ENCODE assay signal across 25 cellular contexts in the genomic region with DNA sequence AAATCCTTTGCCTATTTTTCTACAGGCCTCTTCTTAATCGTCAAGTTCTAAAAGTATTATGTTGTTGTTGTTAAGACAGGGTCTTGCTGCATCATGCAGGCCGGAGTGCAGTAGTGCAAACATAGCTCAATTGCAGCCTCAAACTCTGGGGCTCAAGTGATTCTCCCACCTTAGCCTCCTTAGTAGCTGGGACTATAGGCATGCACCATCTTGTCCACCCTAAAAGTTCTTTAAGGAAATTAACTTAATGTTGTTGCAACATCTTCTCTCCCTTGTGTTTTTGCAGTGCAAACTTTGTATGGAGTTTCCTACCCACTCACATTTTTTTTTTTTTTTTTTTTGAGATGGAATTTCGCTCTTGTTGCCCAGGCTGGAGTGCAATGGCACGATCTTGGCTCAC. TPM values are rescaled to one million over a fixed set of nuclear protein-coding genes. Genes with fewer than 3 reads are reported as not detected.
DNase-seq lines count a peak whose midpoint lies in the region; ATAC-seq, FAIRE-seq and TF ChIP-seq lines count a peak whose summit lies in the region.
"Had no signal": no experiment of that assay in that cellular context is flagged by ENCODE, and none has a peak within 500 bp of the region (broad histone marks: within the 10 kb centered on the region; RNA-seq: fewer than 3 reads in every experiment).

No MANE protein-coding gene starts in this region.

- peak overlapping the region; percentile 65; the same call in 1 of the 2 replicates for H3K27ac Mint-ChIP-seq in GM23338
- no peak overlapping the region for H3K27ac Mint-ChIP-seq in activated naive CD4-positive, alpha-beta T cell treated with anti-CD3 and anti-CD28 coated beads for 36 hours
- H3K27ac Mint-ChIP-seq: CD4-positive, alpha-beta T cell had no signal

- H3K4me2 ChIP-seq in GM23338 (no peak overlapping the region), K562 (ENCODE audit: insufficient read depth, low read length) (no peak overlapping the region)
- H3K4me2 ChIP-seq: A549; BLaER1 treated with 17β-estradiol and CSF1 and Interleukin-3, amounts not matched to agents 10 nM and 100 nM had no signal

- no peak for TF ChIP-seq EP300 in K562 (IDR thresholded peaks at IDR 0.05; ENCODE audit: low read length)

- POLR2A ChIA-PET in RWPE1 (lab: Yijun Ruan, JAX; ENCODE audit: low non-redundant PET) = interaction anchor here (0.7 kb wide), 1 partner anchor 19 kb away, joined by 8 read pairs; no protein-coding TSS in a partner anchor
- POLR2A ChIA-PET in K562 (lab: Yijun Ruan, JAX) = interaction anchor here (0.5 to 2.8 kb wide), 3 partner anchors 20 to 50 kb away, joined by 3 to 13 read pairs (median 4); partner anchors contain the start of gene SMG5

- H3K9me3 ChIP-seq in K562 (replicated peaks; ENCODE audit: control insufficient read depth, insufficient read depth, low read depth, low read length) = no peaks in the 10 kb centered on the region
- H3K9me3 ChIP-seq: A549; BE2C; BLaER1 treated with 17β-estradiol and CSF1 and Interleukin-3, amounts not matched to agents 10 nM and 100 nM had no signal

- WGBS in K562 (ENCODE audit: insufficient coverage, low coverage, missing lambda C conversion rate) = 73% methylated on average over 2 of the region's 4 CpGs

- no peaks in the 10 kb centered on the region for H3K9me2 ChIP-seq in GM23338 (ENCODE audit: insufficient read depth)

- CTCF ChIA-PET in RWPE1 (lab: Yijun Ruan, JAX) (interaction anchor here (0.6 kb wide), 1 partner anchor 28 kb away, joined by 3 read pairs; no protein-coding TSS in a partner anchor), K562 (lab: Yijun Ruan, JAX; ENCODE audit: low intra/inter-chr PET ratio) (no interaction called here)
- CTCF ChIA-PET in activated naive CD4-positive, alpha-beta T cell treated with anti-CD3 and anti-CD28 coated beads for 36 hours (lab: Charles Lee) = no interaction called here

- intact Hi-C loops in K562 (cut with micrococcal nuclease) = no loop called here
- intact Hi-C loops in activated naive CD4-positive, alpha-beta T cell treated with anti-CD3 and anti-CD28 coated beads for 36 hours (cut with micrococcal nuclease) = no loop called here

- H3K36me3 Mint-ChIP-seq in GM23338 (ENCODE audit: low read depth) = peaks cover 35% of the 10 kb centered on the region
- peaks cover 11% of the 10 kb centered on the region for H3K36me3 Mint-ChIP-seq in activated naive CD4-positive, alpha-beta T cell treated with anti-CD3 and anti-CD28 coated beads for 36 hours (ENCODE audit: low read depth)

- BruUV-seq in K562 (replicated peaks; lab: Mats Ljungman, UMichigan) = no TSS peak

- H3K4me3 Mint-ChIP-seq in GM23338 = no peak overlapping the region
- no peak overlapping the region for H3K4me3 Mint-ChIP-seq in activated naive CD4-positive, alpha-beta T cell treated with anti-CD3 and anti-CD28 coated beads for 36 hours
- H3K4me3 Mint-ChIP-seq: CD14-positive monocyte; CD4-positive, alpha-beta T cell; CD8-positive, alpha-beta memory T cell had no signal

- no peaks in the 10 kb centered on the region for H3K27me3 ChIP-seq in GM23338 (ENCODE audit: insufficient read depth)
- H3K27me3 ChIP-seq in K562 (ENCODE audit: control insufficient read depth in 2 of 2, insufficient read depth in 2 of 2, low read length in 2 of 2) = peaks cover 0 to 2% of the 10 kb centered on the region in 2 experiments; a peak in 1 of 5 replicates
- no peaks in the 10 kb centered on the region for H3K27me3 ChIP-seq in foreskin keratinocyte
- H3K27me3 ChIP-seq: BE2C; BLaER1 treated with 17β-estradiol and CSF1 and Interleukin-3, amounts not matched to agents 10 nM and 100 nM had no signal

- H3K79me2 ChIP-seq in GM23338 (replicated peaks; ENCODE audit: insufficient read depth) (no peaks in the 10 kb centered on the region), K562 (ENCODE audit: control insufficient read depth, insufficient read depth, low read length) (no peaks in the 10 kb centered on the region)

- peaks cover 15% of the 10 kb centered on the region for H3K36me3 ChIP-seq in GM23338 (ENCODE audit: insufficient read depth)
- H3K36me3 ChIP-seq in K562 (ENCODE audit: control insufficient read depth, insufficient read depth, low read length) = peaks cover 21% of the 10 kb centered on the region

- H3K4me1 Mint-ChIP-seq in GM23338 = no peaks in the 10 kb centered on the region
- no peaks in the 10 kb centered on the region for H3K4me1 Mint-ChIP-seq in activated naive CD4-positive, alpha-beta T cell treated with anti-CD3 and anti-CD28 coated beads for 36 hours (ENCODE audit: low read depth)
- H3K4me1 Mint-ChIP-seq: CD8-positive, alpha-beta memory T cell had no signal

- DNase-seq in GM23338 (ENCODE audit: low spot score) (no peak), RWPE1 (ENCODE audit: low spot score) (no peak), K562 (ENCODE audit: extremely low read depth in 1 of 4, low spot score in 3 of 4) (no peak), T1000 (lab: John Stamatoyannopoulos, UW) (no peak), foreskin keratinocyte (no peak)
- DNase-seq in activated naive CD4-positive, alpha-beta T cell treated with anti-CD3 and anti-CD28 coated beads for 36 hours = no peak
- DNase-seq: 8988T; ACHN; AML-193; BE2C; CD4-positive, alpha-beta T cell; CD8-positive, alpha-beta memory T cell; DMS 273 treated with DMSO at 0.1 percent for 48 hours; DMS79; EL; GDM1; GOT3; H7; HCEC 1CT had no signal

- ATAC-seq in GM23338 (no peak), K562 (no peak), foreskin keratinocyte (no peak)
- ATAC-seq: A549, GM12878 had no signal

- TF ChIP-seq POLR2A in K562 (conservative IDR thresholded peaks at IDR 0.05) = no peak

- H3K4me1 ChIP-seq in GM23338 (ENCODE audit: insufficient read depth) (no peaks in the 10 kb centered on the region), K562 (replicated peaks in 1 of 2; ENCODE audit: control insufficient read depth in 2 of 2, insufficient read depth in 2 of 2, low read length in 2 of 2) (peaks cover 0 to 8% of the 10 kb centered on the region in 2 experiments; a peak in 1 of 5 replicates), foreskin keratinocyte (peaks cover 4% of the 10 kb centered on the region)
- H3K4me1 ChIP-seq: A549; BE2C; BLaER1 treated with 17β-estradiol and CSF1 and Interleukin-3, amounts not matched to agents 10 nM and 100 nM had no signal

- H3K9me3 Mint-ChIP-seq in GM23338 = no peaks in the 10 kb centered on the region
- no peaks in the 10 kb centered on the region for H3K9me3 Mint-ChIP-seq in activated naive CD4-positive, alpha-beta T cell treated with anti-CD3 and anti-CD28 coated beads for 36 hours
- H3K9me3 Mint-ChIP-seq: CD14-positive monocyte; CD4-positive, alpha-beta T cell; CD8-positive, alpha-beta memory T cell had no signal

- H3K4me3 ChIP-seq in GM23338 = no peak overlapping the region
- no peak overlapping the region for H3K4me3 ChIP-seq in K562
- H3K4me3 ChIP-seq: A549; BLaER1 treated with 17β-estradiol and CSF1 and Interleukin-3, amounts not matched to agents 10 nM and 100 nM; GM12878 had no signal

- in situ Hi-C loops in K562 (cut with MboI) = no loop called here

- H2AFZ ChIP-seq in GM23338 (no peak overlapping the region), K562 (ENCODE audit: low read depth, low read length) (no peak overlapping the region)

- TF ChIP-seq CTCF in GM23338 (conservative IDR thresholded peaks at IDR 0.05; ENCODE audit: low read depth in 2 of 2) (no peak), RWPE1 (conservative IDR thresholded peaks at IDR 0.05; ENCODE audit: low read depth) (no peak), K562 (IDR thresholded peaks at IDR 0.05 in 2 of 3, conservative IDR thresholded peaks at IDR 0.05 in 1 of 3; ENCODE audit: insufficient read depth in 2 of 3, low read depth in 1 of 3, low read length in 3 of 3) (no peak), foreskin keratinocyte (conservative IDR thresholded peaks at IDR 0.05) (no peak)

- peaks cover 10% of the 10 kb centered on the region for H3K27me3 Mint-ChIP-seq in GM23338 (ENCODE audit: insufficient read depth, low read depth, poor library complexity)
- no peaks in the 10 kb centered on the region for H3K27me3 Mint-ChIP-seq in activated naive CD4-positive, alpha-beta T cell treated with anti-CD3 and anti-CD28 coated beads for 36 hours (ENCODE audit: low read depth)
- H3K27me3 Mint-ChIP-seq: CD4-positive, alpha-beta T cell; CD8-positive, alpha-beta memory T cell had no signal

- H3F3A ChIP-seq in GM23338 (replicated peaks; ENCODE audit: low read depth) = peaks cover 27% of the 10 kb centered on the region; the same call in 1 of the 2 replicates

- H4K20me1 ChIP-seq in GM23338 (replicated peaks; ENCODE audit: insufficient read depth) = peaks cover 13% of the 10 kb centered on the region
- H4K20me1 ChIP-seq in K562 (replicated peaks; ENCODE audit: control insufficient read depth, insufficient read depth, low read length) = 0 out of 2 replicates have a peak, but pooled peaks cover 5% of the 10 kb centered on the region

- no peak overlapping the region for H3K9ac ChIP-seq in K562 (ENCODE audit: insufficient read depth in 1 of 2, low read depth in 2 of 2, low read length in 2 of 2)
- H3K9ac ChIP-seq: BLaER1 treated with 17β-estradiol and CSF1 and Interleukin-3, amounts not matched to agents 10 nM and 100 nM had no signal

- 0 out of 2 replicates have a peak overlapping the region, but pooled peaks have one; percentile 34 for H3K27ac ChIP-seq in GM23338 (ENCODE audit: low read depth)
- peak overlapping the region; percentile 72 for H3K27ac ChIP-seq in RWPE1
- no peak overlapping the region for H3K27ac ChIP-seq in K562 (ENCODE audit: extremely low read depth, low read depth, low read length)
- no peak overlapping the region for H3K27ac ChIP-seq in foreskin keratinocyte
- H3K27ac ChIP-seq: A549; BLaER1 treated with 17β-estradiol and CSF1 and Interleukin-3, amounts not matched to agents 10 nM and 100 nM had no signal

- no peak for TF ChIP-seq RAD21 in K562 (CRISPR knock-in tag; conservative IDR thresholded peaks at IDR 0.05 in 1 of 2, IDR thresholded peaks at IDR 0.05 in 1 of 2)

- no peaks in the 10 kb centered on the region for H3K9me1 ChIP-seq in K562 (ENCODE audit: control insufficient read depth, insufficient read depth, low read length)

- no peak for FAIRE-seq in K562 (lab: Jason Lieb, UNC)
- FAIRE-seq: A549, D721Med, GM12878, GM19239 had no signal

RNA-seq across cellular contexts. Expression of gene VHLL, which starts 4.1 kb away (rescaled TPM):
- not detected in 2 replicates for total RNA-seq in GM23338 (2014; rRNA removed; shearing (Covaris generic))
- polyA plus RNA-seq in GM23338 (2016; fragmentation: Nextera tagmentation; extraction: Ambion mirVana) (not detected in 2 replicates), K562 (2011; rRNA removed) (not detected in 2 replicates), K562 (2014; fragmentation: Illumina TruSeq; extraction: Trizol) (not detected in 2 replicates), K562 (2014; fragmentation: Nextera tagmentation; extraction: Ambion mirVana) (not detected), K562 (2014; rRNA removed) (not detected in 2 replicates), foreskin keratinocyte (not detected in 2 replicates)
- total RNA-seq in K562 (2011; cell fraction: chromatin; rRNA removed; ENCODE audit: low replicate concordance) = 1.3 TPM in 1 of 2 replicates, not detected in the other
- total RNA-seq in K562 (2011; cell fraction: nucleolus; rRNA removed) = not detected in 2 replicates
- 0.66 TPM in 1 of 2 replicates, not detected in the other for total RNA-seq in K562 (2011; cell fraction: nucleoplasm; rRNA removed)
- total RNA-seq in K562 (2014; rRNA removed) (not detected in 2 replicates), K562 (2014; rRNA removed; fragmentation: Illumina TruSeq; extraction: Trizol) (not detected in 2 replicates), K562 (2015; rRNA removed; fragmentation: Illumina TruSeq; extraction: Trizol) (not detected in 2 replicates), K562 (2021) (not detected in 2 replicates), foreskin keratinocyte (not detected in 2 replicates)
- polyA plus RNA-seq in K562 (2011; cell fraction: cytosol; rRNA removed) = not detected in 2 replicates
- polyA plus RNA-seq in K562 (2011; cell fraction: nucleus; rRNA removed) = not detected in 2 replicates
- polyA plus RNA-seq in K562 (2012) = not detected in 2 replicates
- polyA minus RNA-seq in K562 (2011; rRNA and poly(A)+ RNA removed) = not detected in 2 replicates
- polyA minus RNA-seq in K562 (2011; cell fraction: cytosol; rRNA and poly(A)+ RNA removed) = not detected in 2 replicates
- polyA minus RNA-seq in K562 (2011; cell fraction: nucleus; rRNA and poly(A)+ RNA removed) = not detected in 2 replicates
- total RNA-seq in activated naive CD4-positive, alpha-beta T cell treated with anti-CD3 and anti-CD28 coated beads for 36 hours = not detected
- total RNA-seq: CD4-positive, alpha-beta T cell; H7 had no signal
- polyA plus RNA-seq: A549; CD14-positive monocyte; CD8-positive, alpha-beta memory T cell; GM12878 had no signal

RNA-seq across cellular contexts. Expression of gene GLMP, which starts 7.8 kb away (rescaled TPM):
- total RNA-seq in GM23338 (2014; rRNA removed; shearing (Covaris generic)) = 41.9 and 50.5 TPM in 2 replicates
- polyA plus RNA-seq in GM23338 (2016; fragmentation: Nextera tagmentation; extraction: Ambion mirVana) = 32.3 and 33.6 TPM in 2 replicates
- 13.4 and 24.2 TPM in 2 replicates for total RNA-seq in K562 (2011; cell fraction: chromatin; rRNA removed; ENCODE audit: low replicate concordance)
- total RNA-seq in K562 (2011; cell fraction: nucleolus; rRNA removed) = 21.3 and 23.8 TPM in 2 replicates
- total RNA-seq in K562 (2011; cell fraction: nucleoplasm; rRNA removed) = 24.8 and 28.6 TPM in 2 replicates
- total RNA-seq in K562 (2014; rRNA removed) = 25.7 and 27.0 TPM in 2 replicates
- total RNA-seq in K562 (2014; rRNA removed; fragmentation: Illumina TruSeq; extraction: Trizol) = 10.1 and 12.8 TPM in 2 replicates
- 18.5 and 19.7 TPM in 2 replicates for total RNA-seq in K562 (2015; rRNA removed; fragmentation: Illumina TruSeq; extraction: Trizol)
- 22.7 and 23.7 TPM in 2 replicates for total RNA-seq in K562 (2021)
- polyA plus RNA-seq in K562 (2011; rRNA removed) = 8.3 and 15.5 TPM in 2 replicates
- 23.7 and 34.0 TPM in 2 replicates for polyA plus RNA-seq in K562 (2011; cell fraction: cytosol; rRNA removed)
- 18.0 and 19.6 TPM in 2 replicates for polyA plus RNA-seq in K562 (2011; cell fraction: nucleus; rRNA removed)
- polyA plus RNA-seq in K562 (2012) = 22.2 and 32.3 TPM in 2 replicates
- polyA plus RNA-seq in K562 (2014; fragmentation: Illumina TruSeq; extraction: Trizol) = 28.2 and 29.1 TPM in 2 replicates
- polyA plus RNA-seq in K562 (2014; fragmentation: Nextera tagmentation; extraction: Ambion mirVana) = 10 to 100 TPM; 11.0 to 22.4 TPM
- polyA plus RNA-seq in K562 (2014; rRNA removed) = 21.7 and 24.5 TPM in 2 replicates
- 4.6 and 5.6 TPM in 2 replicates for polyA minus RNA-seq in K562 (2011; rRNA and poly(A)+ RNA removed)
- polyA minus RNA-seq in K562 (2011; cell fraction: cytosol; rRNA and poly(A)+ RNA removed) = 8.4 and 11.0 TPM in 2 replicates
- polyA minus RNA-seq in K562 (2011; cell fraction: nucleus; rRNA and poly(A)+ RNA removed) = 5.5 and 8.9 TPM in 2 replicates
- total RNA-seq in activated naive CD4-positive, alpha-beta T cell treated with anti-CD3 and anti-CD28 coated beads for 36 hours = 10 to 100 TPM in 1 of 2 experiments, 1 to 10 TPM in 1; 10.0 to 10.1 TPM
- 32.7 and 35.2 TPM in 2 replicates for total RNA-seq in foreskin keratinocyte
- polyA plus RNA-seq in foreskin keratinocyte = 40.1 and 42.4 TPM in 2 replicates

RNA-seq across cellular contexts. Expression of gene TMEM79, which starts 19.1 kb away (rescaled TPM):
- total RNA-seq in GM23338 (2014; rRNA removed; shearing (Covaris generic)) = 0.66 and 0.97 TPM in 2 replicates
- polyA plus RNA-seq in GM23338 (2016; fragmentation: Nextera tagmentation; extraction: Ambion mirVana) = 1.3 and 1.5 TPM in 2 replicates
- 7.9 and 23.3 TPM in 2 replicates for total RNA-seq in K562 (2011; cell fraction: chromatin; rRNA removed; ENCODE audit: low replicate concordance)
- total RNA-seq in K562 (2011; cell fraction: nucleolus; rRNA removed) = 23.9 and 26.5 TPM in 2 replicates
- 14.7 and 15.8 TPM in 2 replicates for total RNA-seq in K562 (2011; cell fraction: nucleoplasm; rRNA removed)
- total RNA-seq in K562 (2014; rRNA removed) = 3.8 and 6.9 TPM in 2 replicates
- total RNA-seq in K562 (2014; rRNA removed; fragmentation: Illumina TruSeq; extraction: Trizol) = 2.1 and 2.6 TPM in 2 replicates
- 5.1 and 5.4 TPM in 2 replicates for total RNA-seq in K562 (2015; rRNA removed; fragmentation: Illumina TruSeq; extraction: Trizol)
- 6.8 and 7.2 TPM in 2 replicates for total RNA-seq in K562 (2021)
- 4.0 and 4.8 TPM in 2 replicates for polyA plus RNA-seq in K562 (2011; rRNA removed)
- 5.0 and 12.1 TPM in 2 replicates for polyA plus RNA-seq in K562 (2011; cell fraction: cytosol; rRNA removed)
- polyA plus RNA-seq in K562 (2011; cell fraction: nucleus; rRNA removed) = 10.3 and 25.9 TPM in 2 replicates
- 5.7 and 9.5 TPM in 2 replicates for polyA plus RNA-seq in K562 (2012)
- 5.6 and 5.7 TPM in 2 replicates for polyA plus RNA-seq in K562 (2014; fragmentation: Illumina TruSeq; extraction: Trizol)
- 1 to 10 TPM in 1 of 2 experiments, under 1 TPM in 1; 0.69 to 1.2 TPM for polyA plus RNA-seq in K562 (2014; fragmentation: Nextera tagmentation; extraction: Ambion mirVana)
- 6.1 and 8.3 TPM in 2 replicates for polyA plus RNA-seq in K562 (2014; rRNA removed)
- polyA minus RNA-seq in K562 (2011; rRNA and poly(A)+ RNA removed) = 2.3 TPM in 2 replicates
- polyA minus RNA-seq in K562 (2011; cell fraction: cytosol; rRNA and poly(A)+ RNA removed) = 1.6 and 2.3 TPM in 2 replicates
- polyA minus RNA-seq in K562 (2011; cell fraction: nucleus; rRNA and poly(A)+ RNA removed) = 7.0 and 10.9 TPM in 2 replicates
- total RNA-seq in activated naive CD4-positive, alpha-beta T cell treated with anti-CD3 and anti-CD28 coated beads for 36 hours = 1 to 10 TPM; 9.1 to 9.5 TPM
- 4.3 and 4.6 TPM in 2 replicates for total RNA-seq in foreskin keratinocyte
- 5.2 and 5.3 TPM in 2 replicates for polyA plus RNA-seq in foreskin keratinocyte

RNA-seq across cellular contexts. Expression of gene SMG5, which starts 20.6 kb away (rescaled TPM):
- total RNA-seq in GM23338 (2014; rRNA removed; shearing (Covaris generic)) = 109 and 118 TPM in 2 replicates
- polyA plus RNA-seq in GM23338 (2016; fragmentation: Nextera tagmentation; extraction: Ambion mirVana) (21.3 and 25.9 TPM in 2 replicates), K562 (2011; rRNA removed) (41.4 and 53.9 TPM in 2 replicates), K562 (2014; fragmentation: Illumina TruSeq; extraction: Trizol) (69.4 and 69.7 TPM in 2 replicates), K562 (2014; fragmentation: Nextera tagmentation; extraction: Ambion mirVana) (1 to 10 TPM; 1.4 to 1.6 TPM), K562 (2014; rRNA removed) (53.0 and 58.7 TPM in 2 replicates), foreskin keratinocyte (32.9 and 35.3 TPM in 2 replicates)
- 126 and 277 TPM in 2 replicates for total RNA-seq in K562 (2011; cell fraction: chromatin; rRNA removed; ENCODE audit: low replicate concordance)
- 112 and 123 TPM in 2 replicates for total RNA-seq in K562 (2011; cell fraction: nucleolus; rRNA removed)
- 105 and 122 TPM in 2 replicates for total RNA-seq in K562 (2011; cell fraction: nucleoplasm; rRNA removed)
- total RNA-seq in K562 (2014; rRNA removed) (56.0 and 71.6 TPM in 2 replicates), K562 (2014; rRNA removed; fragmentation: Illumina TruSeq; extraction: Trizol) (33.1 and 41.4 TPM in 2 replicates), K562 (2015; rRNA removed; fragmentation: Illumina TruSeq; extraction: Trizol) (53.1 and 53.7 TPM in 2 replicates), K562 (2021) (78.4 and 85.9 TPM in 2 replicates), foreskin keratinocyte (58.3 and 60.9 TPM in 2 replicates)
- polyA plus RNA-seq in K562 (2011; cell fraction: cytosol; rRNA removed) = 33.8 and 36.1 TPM in 2 replicates
- 202 and 245 TPM in 2 replicates for polyA plus RNA-seq in K562 (2011; cell fraction: nucleus; rRNA removed)
- 44.7 and 57.3 TPM in 2 replicates for polyA plus RNA-seq in K562 (2012)
- 27.6 and 30.1 TPM in 2 replicates for polyA minus RNA-seq in K562 (2011; rRNA and poly(A)+ RNA removed)
- polyA minus RNA-seq in K562 (2011; cell fraction: cytosol; rRNA and poly(A)+ RNA removed) = 18.5 and 20.0 TPM in 2 replicates
- polyA minus RNA-seq in K562 (2011; cell fraction: nucleus; rRNA and poly(A)+ RNA removed) = 29.4 and 36.3 TPM in 2 replicates
- total RNA-seq in activated naive CD4-positive, alpha-beta T cell treated with anti-CD3 and anti-CD28 coated beads for 36 hours = 10 to 100 TPM; 77.1 to 83.4 TPM

RNA-seq across cellular contexts. Expression of gene CCT3, which starts 34.9 kb away (rescaled TPM):
- total RNA-seq in GM23338 (2014; rRNA removed; shearing (Covaris generic)) = 526 and 618 TPM in 2 replicates
- polyA plus RNA-seq in GM23338 (2016; fragmentation: Nextera tagmentation; extraction: Ambion mirVana) = 405 and 410 TPM in 2 replicates
- 286 and 378 TPM in 2 replicates for total RNA-seq in K562 (2011; cell fraction: chromatin; rRNA removed; ENCODE audit: low replicate concordance)
- total RNA-seq in K562 (2011; cell fraction: nucleolus; rRNA removed) = 207 and 211 TPM in 2 replicates
- total RNA-seq in K562 (2011; cell fraction: nucleoplasm; rRNA removed) = 281 and 365 TPM in 2 replicates
- 567 and 570 TPM in 2 replicates for total RNA-seq in K562 (2014; rRNA removed)
- total RNA-seq in K562 (2014; rRNA removed; fragmentation: Illumina TruSeq; extraction: Trizol) = 610 and 635 TPM in 2 replicates
- 573 and 580 TPM in 2 replicates for total RNA-seq in K562 (2015; rRNA removed; fragmentation: Illumina TruSeq; extraction: Trizol)
- 521 and 542 TPM in 2 replicates for total RNA-seq in K562 (2021)
- polyA plus RNA-seq in K562 (2011; rRNA removed) = 682 and 836 TPM in 2 replicates
- 554 and 570 TPM in 2 replicates for polyA plus RNA-seq in K562 (2011; cell fraction: cytosol; rRNA removed)
- polyA plus RNA-seq in K562 (2011; cell fraction: nucleus; rRNA removed) = 205 and 257 TPM in 2 replicates
- polyA plus RNA-seq in K562 (2012) = 345 and 420 TPM in 2 replicates
- polyA plus RNA-seq in K562 (2014; fragmentation: Illumina TruSeq; extraction: Trizol) = 536 and 610 TPM in 2 replicates
- polyA plus RNA-seq in K562 (2014; fragmentation: Nextera tagmentation; extraction: Ambion mirVana) = 1,000 to 10,000 TPM in 1 of 2 experiments, 100 to 1,000 TPM in 1; 871 to 1,167 TPM
- 475 and 532 TPM in 2 replicates for polyA plus RNA-seq in K562 (2014; rRNA removed)
- 839 and 1,099 TPM in 2 replicates for polyA minus RNA-seq in K562 (2011; rRNA and poly(A)+ RNA removed)
- 448 and 506 TPM in 2 replicates for polyA minus RNA-seq in K562 (2011; cell fraction: cytosol; rRNA and poly(A)+ RNA removed)
- 78.0 and 147 TPM in 2 replicates for polyA minus RNA-seq in K562 (2011; cell fraction: nucleus; rRNA and poly(A)+ RNA removed)
- total RNA-seq in activated naive CD4-positive, alpha-beta T cell treated with anti-CD3 and anti-CD28 coated beads for 36 hours = 100 to 1,000 TPM; 332 to 349 TPM
- total RNA-seq in foreskin keratinocyte = 363 and 393 TPM in 2 replicates
- 329 and 382 TPM in 2 replicates for polyA plus RNA-seq in foreskin keratinocyte

Comparison
In these comparisons a context has a peak if more than half of its experiments do, and no peak if none do; other contexts are left out.
1. H3K27ac ChIP-seq: peak in GM23338 (single experiment) and RWPE1 (single experiment); none in K562 (single experiment) and foreskin keratinocyte (single experiment).